In genomic region chr10:86017841-86018734, GRCh38 we compare ENCODE assay signal across 9 cellular contexts.
DNase-seq lines count a peak whose midpoint lies in the region; ATAC-seq and TF ChIP-seq lines count a peak whose summit lies in the region.
"Had no signal": no experiment of that assay in that cellular context is flagged by ENCODE, and none has a peak within 500 bp of the region (broad histone marks: within the 10 kb centered on the region; RNA-seq: fewer than 3 reads in every experiment).

No MANE protein-coding gene starts in this region.

- POLR2A ChIA-PET in activated CD4-positive, alpha-beta T cell treated with anti-CD3 and anti-CD28 coated beads, Interleukin-2, amount 10 ng/mL, durations not matched to agents 7 days and 5 days (lab: Charles Lee): no interaction called here

- peaks cover 0 to 3% of the 10 kb centered on the region in 2 donors for H3K4me1 Mint-ChIP-seq in natural killer cell treated with Interleukin-12 subunit alpha and Interleukin-12 subunit beta and Interleukin-15 and Interleukin-18, amount 100 ng/mL, for 72 hours (ENCODE audit: low read depth in 2 of 2)
- H3K4me1 Mint-ChIP-seq in natural killer cell: no peaks in the 10 kb centered on the region
- no peaks in the 10 kb centered on the region for H3K4me1 Mint-ChIP-seq in activated naive CD4-positive, alpha-beta T cell treated with anti-CD3 and anti-CD28 coated beads, Interleukin-2, amount 10 ng/mL, durations not matched to agents 7 days and 5 days
- H3K4me1 Mint-ChIP-seq in activated CD4-positive, alpha-beta T cell treated with anti-CD3 and anti-CD28 coated beads, Interleukin-2, amount 10 ng/mL, durations not matched to agents 7 days and 5 days: no peaks in the 10 kb centered on the region

- H3K27me3 ChIP-seq in HL-60 (ENCODE audit: insufficient read depth, poor library complexity, severe bottlenecking) (no peaks in the 10 kb centered on the region), WERI-Rb-1 (ENCODE audit: insufficient read depth, low read depth, severe bottlenecking) (no peaks in the 10 kb centered on the region), upper lobe of right lung (no peaks in the 10 kb centered on the region)

- no peak for DNase-seq in natural killer cell treated with Interleukin-12 subunit alpha and Interleukin-12 subunit beta and Interleukin-15 and Interleukin-18, amount 100 ng/mL, for 72 hours (ENCODE audit: low spot score)
- DNase-seq in natural killer cell: no peak
- DNase-seq in HL-60 (ENCODE audit: low read depth in 1 of 2, low spot score in 1 of 2): peak in 1 of 2 experiments; percentile 68
- DNase-seq in WERI-Rb-1: peak; percentile 83
- peak; percentile 72 for DNase-seq in upper lobe of right lung
- DNase-seq in H4 (ENCODE audit: low spot score): no peak
- no peak for DNase-seq in activated naive CD4-positive, alpha-beta T cell treated with anti-CD3 and anti-CD28 coated beads, Interleukin-2, amount 10 ng/mL, durations not matched to agents 7 days and 5 days
- DNase-seq in activated CD4-positive, alpha-beta T cell treated with anti-CD3 and anti-CD28 coated beads, Interleukin-2, amount 10 ng/mL, durations not matched to agents 7 days and 5 days: no peak

- H3K9me3 ChIP-seq in WERI-Rb-1 (ENCODE audit: severe bottlenecking) (no peaks in the 10 kb centered on the region), upper lobe of right lung (no peaks in the 10 kb centered on the region)

- no peak overlapping the region for H3K27ac Mint-ChIP-seq in natural killer cell treated with Interleukin-12 subunit alpha and Interleukin-12 subunit beta and Interleukin-15 and Interleukin-18, amount 100 ng/mL, for 72 hours
- no peak overlapping the region for H3K27ac Mint-ChIP-seq in natural killer cell
- no peak overlapping the region for H3K27ac Mint-ChIP-seq in activated naive CD4-positive, alpha-beta T cell treated with anti-CD3 and anti-CD28 coated beads, Interleukin-2, amount 10 ng/mL, durations not matched to agents 7 days and 5 days
- no peak overlapping the region for H3K27ac Mint-ChIP-seq in activated CD4-positive, alpha-beta T cell treated with anti-CD3 and anti-CD28 coated beads, Interleukin-2, amount 10 ng/mL, durations not matched to agents 7 days and 5 days

- no peak for TF ChIP-seq CTCF in natural killer cell (IDR thresholded peaks at IDR 0.05)
- no peak for TF ChIP-seq CTCF in HL-60 (IDR thresholded peaks at IDR 0.05; ENCODE audit: insufficient read depth, low read length)
- TF ChIP-seq CTCF in WERI-Rb-1 (IDR thresholded peaks at IDR 0.05; ENCODE audit: low read depth, low read length): no peak
- no peak for TF ChIP-seq CTCF in upper lobe of right lung (IDR thresholded peaks at IDR 0.05)

- H3K27ac ChIP-seq in HL-60 (replicated peaks) (peak overlapping the region; percentile 10), WERI-Rb-1 (peak overlapping the region; percentile 43), upper lobe of right lung (no peak overlapping the region)

- H3K36me3 ChIP-seq in WERI-Rb-1 (no peaks in the 10 kb centered on the region), upper lobe of right lung (no peaks in the 10 kb centered on the region)

- CTCF ChIA-PET in activated naive CD4-positive, alpha-beta T cell treated with anti-CD3 and anti-CD28 coated beads, Interleukin-2, amount 10 ng/mL, durations not matched to agents 7 days and 5 days (lab: Charles Lee): no interaction called here
- CTCF ChIA-PET in activated CD4-positive, alpha-beta T cell treated with anti-CD3 and anti-CD28 coated beads, Interleukin-2, amount 10 ng/mL, durations not matched to agents 7 days and 5 days (lab: Charles Lee): no interaction called here

- no peaks in the 10 kb centered on the region for H3K9me3 Mint-ChIP-seq in natural killer cell treated with Interleukin-12 subunit alpha and Interleukin-12 subunit beta and Interleukin-15 and Interleukin-18, amount 100 ng/mL, for 72 hours
- H3K9me3 Mint-ChIP-seq in natural killer cell: no peaks in the 10 kb centered on the region
- H3K9me3 Mint-ChIP-seq in activated naive CD4-positive, alpha-beta T cell treated with anti-CD3 and anti-CD28 coated beads, Interleukin-2, amount 10 ng/mL, durations not matched to agents 7 days and 5 days: no peaks in the 10 kb centered on the region
- H3K9me3 Mint-ChIP-seq in activated CD4-positive, alpha-beta T cell treated with anti-CD3 and anti-CD28 coated beads, Interleukin-2, amount 10 ng/mL, durations not matched to agents 7 days and 5 days: no peaks in the 10 kb centered on the region

- H3K4me1 ChIP-seq in upper lobe of right lung: no peaks in the 10 kb centered on the region

- H3K4me3 ChIP-seq in HL-60 (replicated peaks; ENCODE audit: insufficient read depth, low read length) (no peak overlapping the region), WERI-Rb-1 (ENCODE audit: low read depth, low read length) (no peak overlapping the region), upper lobe of right lung (no peak overlapping the region)

- peak; percentile 11 to 41 for ATAC-seq in natural killer cell treated with Interleukin-12 subunit alpha and Interleukin-12 subunit beta and Interleukin-15 and Interleukin-18, amount 100 ng/mL, for 72 hours
- ATAC-seq in natural killer cell (no peak), upper lobe of right lung (peak; percentile 84)
- ATAC-seq: sciatic nerve had no signal

- no peaks in the 10 kb centered on the region for H3K27me3 Mint-ChIP-seq in natural killer cell treated with Interleukin-12 subunit alpha and Interleukin-12 subunit beta and Interleukin-15 and Interleukin-18, amount 100 ng/mL, for 72 hours
- no peaks in the 10 kb centered on the region for H3K27me3 Mint-ChIP-seq in natural killer cell (ENCODE audit: low read depth in 2 of 2)
- peaks cover 8% of the 10 kb centered on the region for H3K27me3 Mint-ChIP-seq in activated naive CD4-positive, alpha-beta T cell treated with anti-CD3 and anti-CD28 coated beads, Interleukin-2, amount 10 ng/mL, durations not matched to agents 7 days and 5 days
- peaks cover 3% of the 10 kb centered on the region for H3K27me3 Mint-ChIP-seq in activated CD4-positive, alpha-beta T cell treated with anti-CD3 and anti-CD28 coated beads, Interleukin-2, amount 10 ng/mL, durations not matched to agents 7 days and 5 days

- H3K4me3 Mint-ChIP-seq in natural killer cell treated with Interleukin-12 subunit alpha and Interleukin-12 subunit beta and Interleukin-15 and Interleukin-18, amount 100 ng/mL, for 72 hours: no peak overlapping the region
- no peak overlapping the region for H3K4me3 Mint-ChIP-seq in natural killer cell
- H3K4me3 Mint-ChIP-seq in activated naive CD4-positive, alpha-beta T cell treated with anti-CD3 and anti-CD28 coated beads, Interleukin-2, amount 10 ng/mL, durations not matched to agents 7 days and 5 days: no peak overlapping the region
- H3K4me3 Mint-ChIP-seq in activated CD4-positive, alpha-beta T cell treated with anti-CD3 and anti-CD28 coated beads, Interleukin-2, amount 10 ng/mL, durations not matched to agents 7 days and 5 days: no peak overlapping the region

- no peaks in the 10 kb centered on the region for H3K36me3 Mint-ChIP-seq in natural killer cell treated with Interleukin-12 subunit alpha and Interleukin-12 subunit beta and Interleukin-15 and Interleukin-18, amount 100 ng/mL, for 72 hours
- no peaks in the 10 kb centered on the region for H3K36me3 Mint-ChIP-seq in natural killer cell
- H3K36me3 Mint-ChIP-seq in activated naive CD4-positive, alpha-beta T cell treated with anti-CD3 and anti-CD28 coated beads, Interleukin-2, amount 10 ng/mL, durations not matched to agents 7 days and 5 days: no peaks in the 10 kb centered on the region
- no peaks in the 10 kb centered on the region for H3K36me3 Mint-ChIP-seq in activated CD4-positive, alpha-beta T cell treated with anti-CD3 and anti-CD28 coated beads, Interleukin-2, amount 10 ng/mL, durations not matched to agents 7 days and 5 days (ENCODE audit: low read depth)

- intact Hi-C loops in natural killer cell (cut with micrococcal nuclease): no loop called here
- intact Hi-C loops in upper lobe of right lung (cut with DNase I): no loop called here

Comparison
In these comparisons a context has a peak if more than half of its experiments do, and no peak if none do; other contexts are left out.
1. ATAC-seq: peak in natural killer cell treated with Interleukin-12 subunit alpha and Interleukin-12 subunit beta and Interleukin-15 and Interleukin-18, amount 100 ng/mL, for 72 hours (2 of 2) and upper lobe of right lung (single experiment); none in natural killer cell (0 of 3).
2. DNase-seq: peak in WERI-Rb-1 (single experiment) and upper lobe of right lung (single experiment); none in natural killer cell treated with Interleukin-12 subunit alpha and Interleukin-12 subunit beta and Interleukin-15 and Interleukin-18, amount 100 ng/mL, for 72 hours (single experiment), natural killer cell (single experiment), H4 (single experiment), activated naive CD4-positive, alpha-beta T cell treated with anti-CD3 and anti-CD28 coated beads, Interleukin-2, amount 10 ng/mL, durations not matched to agents 7 days and 5 days (single experiment) and activated CD4-positive, alpha-beta T cell treated with anti-CD3 and anti-CD28 coated beads, Interleukin-2, amount 10 ng/mL, durations not matched to agents 7 days and 5 days (single experiment).